ENCODE assay signal across 2 cellular contexts in the genomic region with DNA sequence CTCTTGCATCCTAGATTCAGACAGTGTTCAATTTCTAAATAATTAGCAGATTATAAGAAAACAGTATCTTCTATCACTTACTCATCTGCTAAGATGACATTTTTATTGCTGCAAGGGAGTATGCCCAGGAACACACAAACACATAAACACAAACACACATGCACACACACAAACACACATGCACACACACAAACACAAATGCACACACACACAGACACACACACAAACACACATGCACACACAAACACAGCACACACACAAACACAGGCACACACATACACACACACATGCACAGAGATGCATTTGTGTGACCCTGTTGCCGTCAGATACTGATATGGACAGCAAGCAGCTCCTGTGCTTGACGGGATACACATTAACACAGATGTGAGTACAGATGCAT.
TF ChIP-seq lines count a peak whose summit lies in the region.

No MANE protein-coding gene starts in this region.

TF ChIP-seq in HepG2, 621 proteins besides CTCF, POLR2A, EP300 and RAD21:
- TF ChIP-seq, protein P1, sequence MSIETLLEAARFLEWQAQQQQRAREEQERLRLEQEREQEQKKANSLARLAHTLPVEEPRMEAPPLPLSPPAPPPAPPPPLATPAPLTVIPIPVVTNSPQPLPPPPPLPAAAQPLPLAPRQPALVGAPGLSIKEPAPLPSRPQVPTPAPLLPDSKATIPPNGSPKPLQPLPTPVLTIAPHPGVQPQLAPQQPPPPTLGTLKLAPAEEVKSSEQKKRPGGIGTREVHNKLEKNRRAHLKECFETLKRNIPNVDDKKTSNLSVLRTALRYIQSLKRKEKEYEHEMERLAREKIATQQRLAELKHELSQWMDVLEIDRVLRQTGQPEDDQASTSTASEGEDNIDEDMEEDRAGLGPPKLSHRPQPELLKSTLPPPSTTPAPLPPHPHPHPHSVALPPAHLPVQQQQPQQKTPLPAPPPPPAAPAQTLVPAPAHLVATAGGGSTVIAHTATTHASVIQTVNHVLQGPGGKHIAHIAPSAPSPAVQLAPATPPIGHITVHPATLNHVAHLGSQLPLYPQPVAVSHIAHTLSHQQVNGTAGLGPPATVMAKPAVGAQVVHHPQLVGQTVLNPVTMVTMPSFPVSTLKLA (IDR thresholded peaks at IDR 0.05) = peak; percentile 77
- no peak for TF ChIP-seq PAF1 (CRISPR knock-in tag; IDR thresholded peaks at IDR 0.05)

TF ChIP-seq in H1, 55 proteins besides CTCF, POLR2A, EP300 and RAD21:
- TF ChIP-seq CHD1 (IDR thresholded peaks at IDR 0.05; ENCODE audit: low read depth, low read length) (no peak), ZNF274 (IDR thresholded peaks at IDR 0.05; ENCODE audit: borderline replicate concordance, extremely low read depth, low read length) (no peak), NRF1 (IDR thresholded peaks at IDR 0.05; ENCODE audit: low read depth, low read length) (no peak)
